Comparison of ENCODE assay signal across 25 cellular contexts in the genomic region with DNA sequence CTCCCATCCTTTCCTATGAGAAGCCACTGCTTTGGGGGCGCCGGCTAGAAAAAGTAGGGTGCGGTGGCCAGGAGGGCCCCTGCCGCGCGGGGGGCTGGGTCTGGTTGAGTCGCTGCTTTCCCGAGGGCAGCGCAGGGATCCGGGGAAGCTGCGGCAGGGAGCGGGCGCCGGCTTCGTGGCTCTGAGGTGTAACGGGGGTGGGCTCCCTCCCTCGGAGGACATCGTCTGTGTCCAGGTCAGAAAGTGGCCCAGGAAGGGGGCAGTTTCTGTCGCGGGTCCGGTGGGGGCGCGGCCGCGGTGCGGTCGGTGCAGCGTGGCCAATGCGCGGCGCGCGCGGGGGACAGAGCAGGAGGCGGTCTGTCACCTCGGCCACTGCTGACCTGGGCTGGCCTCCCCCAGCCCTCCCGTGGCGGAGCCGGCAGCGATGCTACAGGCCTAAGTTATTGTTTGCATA. TPM values are rescaled to one million over a fixed set of nuclear protein-coding genes. Genes with fewer than 3 reads are reported as not detected.
DNase-seq lines count a peak whose midpoint lies in the region; ATAC-seq and TF ChIP-seq lines count a peak whose summit lies in the region.
"Had no signal": no experiment of that assay in that cellular context is flagged by ENCODE, and none has a peak within 500 bp of the region (broad histone marks: within the 10 kb centered on the region; RNA-seq: fewer than 3 reads in every experiment).

No MANE protein-coding gene starts in this region.

- H3K79me2 ChIP-seq in GM23338 (replicated peaks; ENCODE audit: insufficient read depth), result no peaks in the 10 kb centered on the region

- H3K9me2 ChIP-seq in GM23338 (ENCODE audit: insufficient read depth), result no peaks in the 10 kb centered on the region

- H3K4me3 Mint-ChIP-seq in GM23338 (no peak overlapping the region), glutamatergic neuron (ENCODE audit: unreplicated experiment) (no peak overlapping the region)
- no peak overlapping the region for H3K4me3 Mint-ChIP-seq in natural killer cell treated with Interleukin-12 subunit alpha and Interleukin-12 subunit beta and Interleukin-15 and Interleukin-18, amount 100 ng/mL, for 72 hours
- H3K4me3 Mint-ChIP-seq: activated naive CD8-positive, alpha-beta T cell; brain; T-helper 2 cell treated with Interferon-gamma antibody and Interleukin-4, amounts not matched to agents 5 μg/mL and 100 μg/mL, for 36 hours had no signal

- no peak for ATAC-seq in GM23338
- ATAC-seq in natural killer cell treated with Interleukin-12 subunit alpha and Interleukin-12 subunit beta and Interleukin-15 and Interleukin-18, amount 100 ng/mL, for 72 hours, result no peak

- H2AFZ ChIP-seq in GM23338, result no peak overlapping the region

- DNase-seq in GM23338 (ENCODE audit: low spot score) (no peak), glutamatergic neuron (no peak), GM10266 (ENCODE audit: extremely low spot score) (no peak), islet precursor cell (no peak), NCI-H146 (lab: John Stamatoyannopoulos, UW) (no peak)
- peak; percentile 31 for DNase-seq in natural killer cell treated with Interleukin-12 subunit alpha and Interleukin-12 subunit beta and Interleukin-15 and Interleukin-18, amount 100 ng/mL, for 72 hours (ENCODE audit: low spot score)
- DNase-seq in activated naive CD4-positive, alpha-beta T cell treated with Interleukin-2 at 50 U/mL for 16 hours, result no peak
- DNase-seq: colonic mucosa; DMS 273 treated with DMSO at 0.1 percent for 48 hours; head of caudate nucleus; NCI-H1092 treated with DMSO at 0.1 percent for 48 hours; NCI-H2081 treated with DMSO at 0.1 percent for 48 hours; NCI-H446 treated with DMSO at 0.1 percent for 48 hours; spleen; stimulated activated CD4-positive, alpha-beta T cell treated with anti-CD3 and anti-CD28 coated beads, Interleukin-4, amount 100 ng/mL, for 1 hour; stimulated activated naive CD4-positive, alpha-beta T cell; tibial artery; WERI-Rb-1 had no signal

- no peaks in the 10 kb centered on the region for H4K20me1 ChIP-seq in GM23338 (replicated peaks; ENCODE audit: insufficient read depth)

- TF ChIP-seq CTCF in GM23338 (conservative IDR thresholded peaks at IDR 0.05; ENCODE audit: low read depth in 2 of 2) (no peak), glutamatergic neuron (IDR thresholded peaks at IDR 0.05; ENCODE audit: partially characterized antibody, unreplicated experiment) (no peak), GM10266 (IDR thresholded peaks at IDR 0.05; ENCODE audit: control insufficient read depth, insufficient read depth, low read depth, missing control alignments) (no peak)

- H3K4me3 ChIP-seq in GM23338, result no peak overlapping the region
- H3K4me3 ChIP-seq: colonic mucosa, prostate gland, spleen, tibial artery had no signal

- H3K27me3 ChIP-seq in GM23338 (ENCODE audit: insufficient read depth), result no peaks in the 10 kb centered on the region

- peaks cover 24% of the 10 kb centered on the region for H3K27me3 Mint-ChIP-seq in GM23338 (ENCODE audit: insufficient read depth, low read depth, poor library complexity)
- peaks cover 36% of the 10 kb centered on the region for H3K27me3 Mint-ChIP-seq in glutamatergic neuron (ENCODE audit: unreplicated experiment)
- H3K27me3 Mint-ChIP-seq in natural killer cell treated with Interleukin-12 subunit alpha and Interleukin-12 subunit beta and Interleukin-15 and Interleukin-18, amount 100 ng/mL, for 72 hours, result peaks cover 0 to 18% of the 10 kb centered on the region in 2 donors
- H3K27me3 Mint-ChIP-seq: activated naive CD8-positive, alpha-beta T cell; brain had no signal

- H3K27ac ChIP-seq in GM23338 (ENCODE audit: low read depth), result no peak overlapping the region
- H3K27ac ChIP-seq in angular gyrus (ENCODE audit: low read depth, low read length), result peak overlapping the region; percentile 10
- H3K27ac ChIP-seq: colonic mucosa, prostate gland, spleen, tibial artery, WERI-Rb-1 had no signal

- peaks cover 7% of the 10 kb centered on the region; the same call in 1 of the 2 replicates for H3K4me1 ChIP-seq in GM23338 (ENCODE audit: insufficient read depth)
- H3K4me1 ChIP-seq: colonic mucosa had no signal

- H3F3A ChIP-seq in GM23338 (replicated peaks; ENCODE audit: low read depth), result peaks cover 4% of the 10 kb centered on the region; the same call in 1 of the 2 replicates

- peaks cover 14% of the 10 kb centered on the region for H3K9me3 Mint-ChIP-seq in GM23338
- H3K9me3 Mint-ChIP-seq in glutamatergic neuron (ENCODE audit: unreplicated experiment), result peaks cover 38% of the 10 kb centered on the region
- no peaks in the 10 kb centered on the region for H3K9me3 Mint-ChIP-seq in natural killer cell treated with Interleukin-12 subunit alpha and Interleukin-12 subunit beta and Interleukin-15 and Interleukin-18, amount 100 ng/mL, for 72 hours
- H3K9me3 Mint-ChIP-seq: T-helper 2 cell treated with Interferon-gamma antibody and Interleukin-4, amounts not matched to agents 5 μg/mL and 100 μg/mL, for 36 hours had no signal

- no peaks in the 10 kb centered on the region for H3K36me3 ChIP-seq in GM23338 (ENCODE audit: insufficient read depth)

- H3K27ac Mint-ChIP-seq in GM23338 (no peak overlapping the region), glutamatergic neuron (ENCODE audit: unreplicated experiment) (peak overlapping the region; percentile 79)
- no peak overlapping the region for H3K27ac Mint-ChIP-seq in natural killer cell treated with Interleukin-12 subunit alpha and Interleukin-12 subunit beta and Interleukin-15 and Interleukin-18, amount 100 ng/mL, for 72 hours
- H3K27ac Mint-ChIP-seq: activated naive CD8-positive, alpha-beta T cell; T-helper 2 cell treated with Interferon-gamma antibody and Interleukin-4, amounts not matched to agents 5 μg/mL and 100 μg/mL, for 36 hours had no signal

- 0 out of 2 replicates have a peak overlapping the region, but pooled peaks have one; percentile 5 for H3K4me2 ChIP-seq in GM23338

- H3K36me3 Mint-ChIP-seq in GM23338 (ENCODE audit: low read depth) (peaks cover 26% of the 10 kb centered on the region), glutamatergic neuron (ENCODE audit: unreplicated experiment) (peaks cover 16% of the 10 kb centered on the region)
- H3K36me3 Mint-ChIP-seq in natural killer cell treated with Interleukin-12 subunit alpha and Interleukin-12 subunit beta and Interleukin-15 and Interleukin-18, amount 100 ng/mL, for 72 hours, result no peaks in the 10 kb centered on the region
- H3K36me3 Mint-ChIP-seq: activated naive CD8-positive, alpha-beta T cell had no signal

- H3K4me1 Mint-ChIP-seq in GM23338 (peaks cover 25% of the 10 kb centered on the region), glutamatergic neuron (ENCODE audit: low read depth, unreplicated experiment) (peaks cover 12% of the 10 kb centered on the region)
- peaks cover 9 to 17% of the 10 kb centered on the region in 2 donors for H3K4me1 Mint-ChIP-seq in natural killer cell treated with Interleukin-12 subunit alpha and Interleukin-12 subunit beta and Interleukin-15 and Interleukin-18, amount 100 ng/mL, for 72 hours (ENCODE audit: low read depth in 2 of 2)

TF ChIP-seq in GM23338, 12 proteins besides CTCF, POLR2A, EP300 and RAD21 (continues in another document):
- no peak for TF ChIP-seq POLR2AphosphoS5 (IDR thresholded peaks at IDR 0.05; ENCODE audit: low read depth)
- no peak for TF ChIP-seq STAT1 (IDR thresholded peaks at IDR 0.05; ENCODE audit: unreplicated experiment)
- TF ChIP-seq, protein P1, sequence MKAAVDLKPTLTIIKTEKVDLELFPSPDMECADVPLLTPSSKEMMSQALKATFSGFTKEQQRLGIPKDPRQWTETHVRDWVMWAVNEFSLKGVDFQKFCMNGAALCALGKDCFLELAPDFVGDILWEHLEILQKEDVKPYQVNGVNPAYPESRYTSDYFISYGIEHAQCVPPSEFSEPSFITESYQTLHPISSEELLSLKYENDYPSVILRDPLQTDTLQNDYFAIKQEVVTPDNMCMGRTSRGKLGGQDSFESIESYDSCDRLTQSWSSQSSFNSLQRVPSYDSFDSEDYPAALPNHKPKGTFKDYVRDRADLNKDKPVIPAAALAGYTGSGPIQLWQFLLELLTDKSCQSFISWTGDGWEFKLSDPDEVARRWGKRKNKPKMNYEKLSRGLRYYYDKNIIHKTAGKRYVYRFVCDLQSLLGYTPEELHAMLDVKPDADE (IDR thresholded peaks at IDR 0.05), result no peak
- no peak for TF ChIP-seq EZH2 (IDR thresholded peaks at IDR 0.05; ENCODE audit: low read depth, unreplicated experiment)
- TF ChIP-seq JUNB (IDR thresholded peaks at IDR 0.05; ENCODE audit: unreplicated experiment), result no peak
- no peak for TF ChIP-seq ZNF114 (CRISPR knock-in tag; IDR thresholded peaks at IDR 0.05)

RNA-seq across cellular contexts. Expression of a gene that starts 15.6 kb away (rescaled TPM):
- total RNA-seq in GM23338 (2014; rRNA removed; shearing (Covaris generic)), result 5.0 and 5.6 TPM in 2 replicates
- polyA plus RNA-seq in GM23338 (2016; fragmentation: Nextera tagmentation; extraction: Ambion mirVana), result 9.7 and 9.8 TPM in 2 replicates
- 1.7 TPM for total RNA-seq in glutamatergic neuron (ENCODE audit: unreplicated experiment)
- total RNA-seq in natural killer cell treated with Interleukin-12 subunit alpha and Interleukin-12 subunit beta and Interleukin-15 and Interleukin-18, amount 100 ng/mL, for 72 hours, result not detected
- total RNA-seq: liver had no signal
- polyA plus RNA-seq: neural cell had no signal

RNA-seq across cellular contexts. Expression of a gene that starts 44.4 kb away (rescaled TPM):
- total RNA-seq in GM23338 (2014; rRNA removed; shearing (Covaris generic)), result 53.0 and 60.4 TPM in 2 replicates
- polyA plus RNA-seq in GM23338 (2016; fragmentation: Nextera tagmentation; extraction: Ambion mirVana), result 251 and 255 TPM in 2 replicates
- total RNA-seq in glutamatergic neuron (ENCODE audit: unreplicated experiment), result 31.0 TPM
- 10 to 100 TPM; 35.0 to 62.7 TPM for total RNA-seq in natural killer cell treated with Interleukin-12 subunit alpha and Interleukin-12 subunit beta and Interleukin-15 and Interleukin-18, amount 100 ng/mL, for 72 hours
